In genomic region chr7:131513245-131514061, GRCh38 we compare ENCODE assay signal across 8 cellular contexts. TPM values are rescaled to one million over a fixed set of nuclear protein-coding genes. Genes with fewer than 3 reads are reported as not detected.
DNase-seq lines count a peak whose midpoint lies in the region; ATAC-seq and TF ChIP-seq lines count a peak whose summit lies in the region.

No MANE protein-coding gene starts in this region.

- H3K9me3 ChIP-seq in DOHH2 (ENCODE audit: control insufficient read depth, insufficient read depth, low read length), result no peaks in the 10 kb centered on the region
- H3K9me3 ChIP-seq in neutrophil, result no peaks in the 10 kb centered on the region

- no peaks in the 10 kb centered on the region for H4K20me1 ChIP-seq in DOHH2 (ENCODE audit: control insufficient read depth, insufficient read depth, low read depth, low read length)
- peaks cover 87% of the 10 kb centered on the region for H4K20me1 ChIP-seq in GM23338 (replicated peaks; ENCODE audit: insufficient read depth)

- ATAC-seq in GM23338, result peak; percentile 80
- ATAC-seq in activated T-helper 17 cell treated with anti-CD3 and anti-CD28 coated beads, Interleukin-2, amount 50 U/mL, for 72 hours (replicated peaks), result peak; percentile 99

- H3K9me3 Mint-ChIP-seq in GM23338, result no peaks in the 10 kb centered on the region
- no peaks in the 10 kb centered on the region for H3K9me3 Mint-ChIP-seq in activated T-helper 17 cell treated with anti-CD3 and anti-CD28 coated beads, Interleukin-2, amount 50 U/mL, for 72 hours

- H3K36me3 ChIP-seq in DOHH2 (ENCODE audit: control insufficient read depth, low read length) (no peaks in the 10 kb centered on the region), GM23338 (ENCODE audit: insufficient read depth) (peaks cover 44% of the 10 kb centered on the region), neutrophil (no peaks in the 10 kb centered on the region)

- peaks cover 66% of the 10 kb centered on the region for H3K4me1 Mint-ChIP-seq in GM23338
- H3K4me1 Mint-ChIP-seq in activated T-helper 17 cell treated with anti-CD3 and anti-CD28 coated beads, Interleukin-2, amount 50 U/mL, for 72 hours, result peaks cover 14% of the 10 kb centered on the region

- H3K36me3 Mint-ChIP-seq in GM23338 (ENCODE audit: low read depth), result peaks cover 72% of the 10 kb centered on the region
- H3K36me3 Mint-ChIP-seq in activated T-helper 17 cell treated with anti-CD3 and anti-CD28 coated beads, Interleukin-2, amount 50 U/mL, for 72 hours (ENCODE audit: low read depth), result no peaks in the 10 kb centered on the region

- no peak overlapping the region for H2AFZ ChIP-seq in GM23338

- peaks cover 25% of the 10 kb centered on the region for H3K27me3 Mint-ChIP-seq in GM23338 (ENCODE audit: insufficient read depth, low read depth, poor library complexity)
- H3K27me3 Mint-ChIP-seq in activated T-helper 17 cell treated with anti-CD3 and anti-CD28 coated beads, Interleukin-2, amount 50 U/mL, for 72 hours, result peaks cover 3% of the 10 kb centered on the region

- peak; percentile 93 for DNase-seq in GM23338 (ENCODE audit: low spot score)
- DNase-seq in LoVo (ENCODE audit: low spot score), result peak; percentile 92
- peak; percentile 88 for DNase-seq in RPMI8226
- DNase-seq in fibroblast of villous mesenchyme (ENCODE audit: low read depth), result peak; percentile 81
- peak; percentile 60 for DNase-seq in stromal cell of bone marrow (ENCODE audit: low read depth)

- peak overlapping the region; percentile 6; the same call in 1 of the 2 replicates for H3K4me2 ChIP-seq in DOHH2 (ENCODE audit: low read length)
- H3K4me2 ChIP-seq in GM23338, result peak overlapping the region; percentile 60

- peak overlapping the region; percentile 99 for H3K27ac Mint-ChIP-seq in GM23338
- H3K27ac Mint-ChIP-seq in activated T-helper 17 cell treated with anti-CD3 and anti-CD28 coated beads, Interleukin-2, amount 50 U/mL, for 72 hours, result no peak overlapping the region

- H3K4me3 Mint-ChIP-seq in GM23338, result peak overlapping the region; percentile 7; the same call in 1 of the 3 replicates
- H3K4me3 Mint-ChIP-seq in activated T-helper 17 cell treated with anti-CD3 and anti-CD28 coated beads, Interleukin-2, amount 50 U/mL, for 72 hours, result peak overlapping the region; percentile 55

- H3F3A ChIP-seq in DOHH2 (ENCODE audit: control insufficient read depth, insufficient read depth) (no peaks in the 10 kb centered on the region), GM23338 (replicated peaks; ENCODE audit: low read depth) (peaks cover 79% of the 10 kb centered on the region)

- H3K79me2 ChIP-seq in DOHH2 (ENCODE audit: control insufficient read depth, low read length) (no peaks in the 10 kb centered on the region), GM23338 (replicated peaks; ENCODE audit: insufficient read depth) (peaks cover 98% of the 10 kb centered on the region)

- H3K27ac ChIP-seq in DOHH2 (ENCODE audit: low read depth, low read length) (no peak overlapping the region), GM23338 (ENCODE audit: low read depth) (peak overlapping the region; percentile 96), neutrophil (no peak overlapping the region)

- no peaks in the 10 kb centered on the region for H3K27me3 ChIP-seq in DOHH2 (ENCODE audit: control insufficient read depth, low read length)
- no peaks in the 10 kb centered on the region for H3K27me3 ChIP-seq in GM23338 (ENCODE audit: insufficient read depth)
- H3K27me3 ChIP-seq in neutrophil, result peaks cover 12% of the 10 kb centered on the region

- H3K4me1 ChIP-seq in DOHH2 (ENCODE audit: control insufficient read depth, low read length), result peaks cover 3% of the 10 kb centered on the region
- peaks cover 40% of the 10 kb centered on the region for H3K4me1 ChIP-seq in GM23338 (ENCODE audit: insufficient read depth)
- peaks cover 0 to 4% of the 10 kb centered on the region in 2 experiments for H3K4me1 ChIP-seq in neutrophil (ENCODE audit: control insufficient read depth in 1 of 2, insufficient read depth in 1 of 2, low read depth in 1 of 2, low read length in 1 of 2)

- TF ChIP-seq CTCF in DOHH2 (IDR thresholded peaks at IDR 0.05; ENCODE audit: low read depth, low read length, poor library complexity, severe bottlenecking) (peak; percentile 100), GM23338 (conservative IDR thresholded peaks at IDR 0.05; ENCODE audit: low read depth in 2 of 2) (peak; percentile 92 to 99), fibroblast of villous mesenchyme (IDR thresholded peaks at IDR 0.05; ENCODE audit: insufficient read depth, low read depth, low read length) (peak; percentile 99), neutrophil (IDR thresholded peaks at IDR 0.05) (peak; percentile 84)

- H3K9me2 ChIP-seq in DOHH2 (replicated peaks; ENCODE audit: control insufficient read depth, low read length), result no peaks in the 10 kb centered on the region
- no peaks in the 10 kb centered on the region for H3K9me2 ChIP-seq in GM23338 (ENCODE audit: insufficient read depth)

- H3K4me3 ChIP-seq in DOHH2 (ENCODE audit: low read length) (no peak overlapping the region), GM23338 (no peak overlapping the region), fibroblast of villous mesenchyme (ENCODE audit: low read depth, low read length) (no peak overlapping the region), neutrophil (ENCODE audit: low read depth in 1 of 2, low read length in 1 of 2) (no peak overlapping the region)

TF ChIP-seq in GM23338, 12 proteins besides CTCF, POLR2A, EP300 and RAD21:
- peak; percentile 81 for TF ChIP-seq CREB1 (CRISPR knock-in tag; IDR thresholded peaks at IDR 0.05; ENCODE audit: low read depth)
- no peak for TF ChIP-seq POLR2AphosphoS5 (IDR thresholded peaks at IDR 0.05; ENCODE audit: low read depth)

RNA-seq across cellular contexts. Expression of gene PODXL, which starts 43.0 kb away (rescaled TPM):
- total RNA-seq in GM23338 (2014; rRNA removed; shearing (Covaris generic)), result 698 and 727 TPM in 2 replicates
- polyA plus RNA-seq in GM23338 (2016; fragmentation: Nextera tagmentation; extraction: Ambion mirVana), result 215 and 220 TPM in 2 replicates
- 1 to 10 TPM in 1 of 2 donors, under 1 TPM in 1; 0.40 to 1.8 TPM for total RNA-seq in activated T-helper 17 cell treated with anti-CD3 and anti-CD28 coated beads, Interleukin-2, amount 50 U/mL, for 72 hours
- 5.8 and 17.3 TPM in 2 replicates for total RNA-seq in fibroblast of villous mesenchyme

Comparison
In these comparisons a context has a peak if more than half of its experiments do, and no peak if none do; other contexts are left out.
1. RNA of gene PODXL, which starts 43.0 kb away (total RNA-seq): 698 to 727 TPM in GM23338; 5.8 to 17.3 TPM in fibroblast of villous mesenchyme and 0.40 to 1.8 TPM in activated T-helper 17 cell treated with anti-CD3 and anti-CD28 coated beads, Interleukin-2, amount 50 U/mL, for 72 hours; every median in the first group is over 10 times any median in the second.
2. Peak in every context shown above with its lines, with median percentiles within 50 percentile points of each other: CTCF ChIP-seq and DNase-seq.